In genomic region chr6:21610376-21610775, GRCh38 we compare ENCODE assay signal across 11 cellular contexts. TPM values are rescaled to one million over a fixed set of nuclear protein-coding genes. Genes with fewer than 3 reads are reported as not detected.
DNase-seq lines count a peak whose midpoint lies in the region; ATAC-seq and TF ChIP-seq lines count a peak whose summit lies in the region.
"Had no signal": no experiment of that assay in that cellular context is flagged by ENCODE, and none has a peak within 500 bp of the region (broad histone marks: within the 10 kb centered on the region; RNA-seq: fewer than 3 reads in every experiment).

No MANE protein-coding gene starts in this region.

- no peaks in the 10 kb centered on the region for H3K36me3 ChIP-seq in colonic mucosa
- H3K36me3 ChIP-seq: tibial artery had no signal

- ATAC-seq in GM18870 (IDR thresholded peaks at IDR 0.05; ENCODE audit: unreplicated experiment) (peak; percentile 81), GM21723 (IDR thresholded peaks at IDR 0.05; ENCODE audit: unreplicated experiment) (peak; percentile 86), HG03175 (IDR thresholded peaks at IDR 0.05; ENCODE audit: unreplicated experiment) (peak; percentile 66)

- H3K27ac ChIP-seq in colonic mucosa = no peak overlapping the region
- H3K27ac ChIP-seq: tibial artery had no signal

- no peak for TF ChIP-seq CTCF in colonic mucosa (IDR thresholded peaks at IDR 0.05)

- DNase-seq in germinal center (ENCODE audit: low spot score) = peak; percentile 39
- no peak for DNase-seq in HuH-7 (ENCODE audit: low spot score)
- no peak for DNase-seq in stimulated activated CD4-positive, alpha-beta T cell treated with anti-CD3 and anti-CD28 coated beads, Interleukin-15, amount 100 ng/mL, for 24 hours
- DNase-seq in colonic mucosa = no peak
- DNase-seq: activated T-cell treated with anti-CD3 and anti-CD28 coated beads, Interleukin-2, amount 50 U/mL, for 24 hours; Calu3; NCI-H1417 treated with DMSO at 0.1 percent for 48 hours; tibial artery had no signal

- H3K4me3 ChIP-seq in colonic mucosa = no peak overlapping the region
- H3K4me3 ChIP-seq: tibial artery had no signal

- H3K9ac ChIP-seq in colonic mucosa (ENCODE audit: low read depth in 2 of 2, low read length in 2 of 2) = no peak overlapping the region

- H3K27me3 ChIP-seq in colonic mucosa = no peaks in the 10 kb centered on the region
- H3K27me3 ChIP-seq: tibial artery had no signal

- H3K9me3 ChIP-seq in colonic mucosa = no peaks in the 10 kb centered on the region
- H3K9me3 ChIP-seq: tibial artery had no signal

- H3K4me1 ChIP-seq in colonic mucosa = no peaks in the 10 kb centered on the region

- intact Hi-C loops in colonic mucosa (cut with DNase I) = no loop called here

RNA-seq across cellular contexts. Expression of gene SOX4, which starts 16.8 kb away (rescaled TPM):
- total RNA-seq in colonic mucosa = 10 to 100 TPM; 45.1 to 47.0 TPM
